In genomic region chr16:20849587-20850390, GRCh38 we compare ENCODE assay signal across 8 cellular contexts. TPM values are rescaled to one million over a fixed set of nuclear protein-coding genes. Genes with fewer than 3 reads are reported as not detected.
DNase-seq lines count a peak whose midpoint lies in the region; ATAC-seq, FAIRE-seq and TF ChIP-seq lines count a peak whose summit lies in the region.

No MANE protein-coding gene starts in this region.

- TF ChIP-seq POLR2A in GM18505 (IDR thresholded peaks at IDR 0.05; ENCODE audit: borderline replicate concordance, extremely low read depth, insufficient read depth, insufficient read length): no peak

- H3K27ac ChIP-seq in CD8-positive, alpha-beta T cell (ENCODE audit: low read depth, low read length): no peak overlapping the region
- H3K27ac ChIP-seq in HL-60 (replicated peaks): peak overlapping the region; percentile 41
- H3K27ac ChIP-seq in neuronal stem cell (replicated peaks; ENCODE audit: low read length): no peak overlapping the region
- H3K27ac ChIP-seq in substantia nigra (ENCODE audit: low read depth, low read length, poor library complexity, severe bottlenecking): no peak overlapping the region

- CTCF ChIA-PET in CD8-positive, alpha-beta T cell (lab: Charles Lee): interaction anchor here (0.7 to 6.0 kb wide), 37 partner anchors 9 to 713 kb away, joined by 3 to 42 read pairs (median 3); partner anchors contain the start of genes ERI2 and REXO5

- H4K91ac ChIP-seq in neuronal stem cell (ENCODE audit: low read depth, low read length, poor library complexity): no peak overlapping the region

- no peak overlapping the region for H3K4me2 ChIP-seq in neuronal stem cell (ENCODE audit: insufficient read depth, low read length, poor library complexity, severe bottlenecking)

- no peak overlapping the region for H3K14ac ChIP-seq in neuronal stem cell (ENCODE audit: low read length)

- no peak overlapping the region for H3K4me3 Mint-ChIP-seq in CD8-positive, alpha-beta T cell

- no peak overlapping the region for H2AK5ac ChIP-seq in neuronal stem cell (ENCODE audit: low read depth, low read length)

- H2BK5ac ChIP-seq in neuronal stem cell (ENCODE audit: low read length): no peak overlapping the region

- H2AFZ ChIP-seq in neuronal stem cell (ENCODE audit: low read length): no peak overlapping the region

- no peak overlapping the region for H2BK120ac ChIP-seq in neuronal stem cell (ENCODE audit: low read depth, low read length)

- H4K8ac ChIP-seq in neuronal stem cell (ENCODE audit: low read depth, low read length): no peak overlapping the region

- H3K9ac ChIP-seq in neuronal stem cell (ENCODE audit: low read depth, low read length, poor library complexity): no peak overlapping the region

- POLR2A ChIA-PET in CD8-positive, alpha-beta T cell (lab: Charles Lee): no interaction called here

- H3K9me3 Mint-ChIP-seq in CD8-positive, alpha-beta T cell: no peaks in the 10 kb centered on the region

- H3K27me3 Mint-ChIP-seq in CD8-positive, alpha-beta T cell (ENCODE audit: low read depth): no peaks in the 10 kb centered on the region

- H3K36me3 Mint-ChIP-seq in CD8-positive, alpha-beta T cell: peaks cover under 1% of the 10 kb centered on the region

- no peaks in the 10 kb centered on the region for H3K27me3 ChIP-seq in CD8-positive, alpha-beta T cell (ENCODE audit: insufficient read depth, low read length)
- H3K27me3 ChIP-seq in HL-60 (ENCODE audit: insufficient read depth, poor library complexity, severe bottlenecking) (no peaks in the 10 kb centered on the region), neuronal stem cell (ENCODE audit: control insufficient read depth in 3 of 3, insufficient read depth in 3 of 3, low read depth in 1 of 3, low read length in 3 of 3) (no peaks in the 10 kb centered on the region)

- H3K36me3 ChIP-seq in CD8-positive, alpha-beta T cell (ENCODE audit: insufficient read depth, low read length): no peaks in the 10 kb centered on the region
- H3K36me3 ChIP-seq in neuronal stem cell (replicated peaks in 1 of 2; ENCODE audit: control insufficient read depth in 2 of 2, insufficient read depth in 2 of 2, low read length in 2 of 2): peaks cover under 1 to 80% of the 10 kb centered on the region in 2 donors

- TF ChIP-seq CTCF in CD8-positive, alpha-beta T cell (IDR thresholded peaks at IDR 0.05): peak; percentile 99
- TF ChIP-seq CTCF in HL-60 (IDR thresholded peaks at IDR 0.05; ENCODE audit: insufficient read depth, low read length): peak; percentile 96

- no CpG with 5 or more reads among the region's 6 CpGs for WGBS in neuronal stem cell (ENCODE audit: extremely low coverage in 2 of 2, insufficient read length in 2 of 2, insufficient replicate concordance in 1 of 2), 2 donors

- no peak overlapping the region for H3K4ac ChIP-seq in neuronal stem cell (ENCODE audit: low read length)

- DNase-seq in CD8-positive, alpha-beta T cell: peak; percentile 37 to 76 (median 51)
- peak; percentile 61 to 68 for DNase-seq in HL-60 (ENCODE audit: low read depth in 1 of 2, low spot score in 1 of 2)
- peak; percentile 46 for DNase-seq in RCC 7860 (ENCODE audit: low spot score)
- DNase-seq in activated T-cell treated with anti-CD3 and anti-CD28 coated beads, Interleukin-2, amount 50 U/mL, for 48 hours: peak; percentile 78 to 81
- DNase-seq in fibroblast of peridontal ligament (ENCODE audit: extremely low read depth): peak; percentile 87
- peak; percentile 69 for DNase-seq in neuronal stem cell (ENCODE audit: low spot score)
- peak in 35 of 49 donors; percentile 7 to 72 (median 42) for DNase-seq in substantia nigra (lab: John Stamatoyannopoulos, UW)

- H3K79me1 ChIP-seq in neuronal stem cell (ENCODE audit: low read depth, low read length): no peaks in the 10 kb centered on the region

- no peak overlapping the region for H3K18ac ChIP-seq in neuronal stem cell (ENCODE audit: low read length)

- FAIRE-seq in RCC 7860 (lab: Jason Lieb, UNC): peak; percentile 17

- H2BK15ac ChIP-seq in neuronal stem cell (ENCODE audit: low read length): no peak overlapping the region

- intact Hi-C loops in CD8-positive, alpha-beta T cell (cut with DNase I, micrococcal nuclease): loop anchor here (1.0 to 5.0 kb wide), 8 partner anchors 25 to 705 kb away; no protein-coding TSS in a partner anchor

- peaks cover 13% of the 10 kb centered on the region for H3K4me1 Mint-ChIP-seq in CD8-positive, alpha-beta T cell (ENCODE audit: low read depth)

- peak; percentile 73 for ATAC-seq in CD8-positive, alpha-beta T cell
- no peak for ATAC-seq in GM18505 (IDR thresholded peaks at IDR 0.05; ENCODE audit: unreplicated experiment)

- H2BK12ac ChIP-seq in neuronal stem cell (ENCODE audit: low read length): no peak overlapping the region

- no peak overlapping the region for H3K23ac ChIP-seq in neuronal stem cell (ENCODE audit: low read depth, low read length, poor library complexity)

- no peaks in the 10 kb centered on the region for H3K9me3 ChIP-seq in CD8-positive, alpha-beta T cell (ENCODE audit: low read length)
- H3K9me3 ChIP-seq in neuronal stem cell (replicated peaks in 1 of 2; ENCODE audit: control insufficient read depth in 2 of 2, insufficient read depth in 1 of 2, low read depth in 1 of 2, low read length in 2 of 2): no peaks in the 10 kb centered on the region

- H3K4me3 ChIP-seq in CD8-positive, alpha-beta T cell (ENCODE audit: low read depth, low read length): no peak overlapping the region
- H3K4me3 ChIP-seq in HL-60 (replicated peaks; ENCODE audit: insufficient read depth, low read length): no peak overlapping the region
- no peak overlapping the region for H3K4me3 ChIP-seq in neuronal stem cell (ENCODE audit: low read length in 2 of 2)

- peaks cover 6% of the 10 kb centered on the region for H3K4me1 ChIP-seq in CD8-positive, alpha-beta T cell (ENCODE audit: insufficient read depth, low read length)
- no peaks in the 10 kb centered on the region for H3K4me1 ChIP-seq in neuronal stem cell (ENCODE audit: control insufficient read depth in 2 of 2, insufficient read depth in 1 of 2, low read depth in 1 of 2, low read length in 2 of 2)

- no peak overlapping the region for H3K27ac Mint-ChIP-seq in CD8-positive, alpha-beta T cell

RNA-seq across cellular contexts. Expression of gene REXO5, which starts 43.5 kb away (rescaled TPM):
- under 1 TPM; 0.38 to 0.42 TPM for total RNA-seq in CD8-positive, alpha-beta T cell
- polyA plus RNA-seq in neuronal stem cell (2013, experiment 1 of 2): 5.9 TPM
- 6.2 TPM for polyA plus RNA-seq in neuronal stem cell (2013, experiment 2 of 2)

RNA-seq across cellular contexts. Expression of gene ERI2, which starts 43.5 kb away (rescaled TPM):
- total RNA-seq in CD8-positive, alpha-beta T cell: under 1 TPM in 1 of 2 experiments, not detected in 1; 0.14 TPM
- polyA plus RNA-seq in neuronal stem cell (2013, experiment 1 of 2): 16.1 TPM
- polyA plus RNA-seq in neuronal stem cell (2013, experiment 2 of 2): 16.7 TPM

RNA-seq across cellular contexts. Expression of gene DCUN1D3, which starts 50.4 kb away (rescaled TPM):
- total RNA-seq in CD8-positive, alpha-beta T cell: 1 to 10 TPM; 2.3 to 2.6 TPM
- polyA plus RNA-seq in neuronal stem cell (2013, experiment 1 of 2): 5.1 TPM
- 4.8 TPM for polyA plus RNA-seq in neuronal stem cell (2013, experiment 2 of 2)

RNA-seq across cellular contexts. Expression of gene LYRM1, which starts 50.8 kb away (rescaled TPM):
- 10 to 100 TPM; 12.4 to 12.7 TPM for total RNA-seq in CD8-positive, alpha-beta T cell
- 40.9 TPM for polyA plus RNA-seq in neuronal stem cell (2013, experiment 1 of 2)
- 39.7 TPM for polyA plus RNA-seq in neuronal stem cell (2013, experiment 2 of 2)
